1 cellular context compared by ENCODE assay signal in the genomic region with DNA sequence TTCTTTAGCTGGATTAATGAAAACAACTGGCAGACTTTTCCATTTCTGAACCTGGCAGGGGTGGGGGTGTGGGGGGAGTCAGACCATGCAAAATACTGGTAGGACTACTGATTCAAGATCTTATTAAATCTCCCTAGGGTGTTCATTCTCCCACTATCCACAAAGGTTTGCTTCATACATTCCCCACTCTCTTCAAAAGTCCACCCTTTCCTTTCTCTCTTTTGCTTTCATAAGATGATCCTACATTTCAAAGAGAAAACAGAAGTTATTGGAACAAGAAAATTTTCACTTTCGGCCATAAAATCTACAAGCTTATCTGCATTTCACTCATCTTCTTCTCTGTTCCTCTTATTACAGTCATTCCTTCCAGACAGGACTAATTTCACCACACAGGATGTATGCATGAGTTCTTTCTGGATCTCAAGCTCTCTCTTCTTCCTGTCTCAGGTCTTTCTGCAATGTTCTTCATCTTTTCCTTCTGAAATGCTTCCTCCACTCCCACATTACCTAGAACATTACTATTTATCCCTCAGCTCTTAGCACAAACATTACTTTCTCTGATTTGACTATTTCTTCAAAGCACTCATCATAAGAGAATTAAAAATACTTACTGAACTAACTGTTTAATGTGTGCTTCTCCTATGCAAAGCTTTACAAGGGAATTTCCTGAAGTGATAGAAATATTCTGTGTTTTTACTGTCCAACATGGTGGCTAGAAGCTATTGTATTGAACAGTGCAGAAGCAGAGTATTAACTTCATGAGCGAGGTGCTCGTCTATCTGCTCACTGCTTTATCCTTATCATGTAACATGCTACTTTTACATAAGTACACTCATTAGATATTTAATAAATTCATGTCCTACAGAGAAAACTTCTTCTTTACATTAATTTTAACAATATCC.
TF ChIP-seq lines count a peak whose summit lies in the region.

No MANE protein-coding gene starts in this region.

TF ChIP-seq in GM23338, 12 proteins besides CTCF, POLR2A, EP300 and RAD21:
- TF ChIP-seq CREB1 (CRISPR knock-in tag; IDR thresholded peaks at IDR 0.05; ENCODE audit: low read depth) (no peak), ZNF331 (CRISPR knock-in tag; IDR thresholded peaks at IDR 0.05; ENCODE audit: low read depth) (no peak), STAT1 (IDR thresholded peaks at IDR 0.05; ENCODE audit: unreplicated experiment) (no peak), EZH2 (IDR thresholded peaks at IDR 0.05; ENCODE audit: low read depth, unreplicated experiment) (no peak), POLR2AphosphoS5 (IDR thresholded peaks at IDR 0.05; ENCODE audit: low read depth) (no peak), EZH2phosphoT487 (IDR thresholded peaks at IDR 0.05; ENCODE audit: unreplicated experiment) (no peak), NANOG (IDR thresholded peaks at IDR 0.05; ENCODE audit: borderline replicate concordance) (no peak), ZNF114 (CRISPR knock-in tag; IDR thresholded peaks at IDR 0.05) (no peak)
- TF ChIP-seq, protein P1, sequence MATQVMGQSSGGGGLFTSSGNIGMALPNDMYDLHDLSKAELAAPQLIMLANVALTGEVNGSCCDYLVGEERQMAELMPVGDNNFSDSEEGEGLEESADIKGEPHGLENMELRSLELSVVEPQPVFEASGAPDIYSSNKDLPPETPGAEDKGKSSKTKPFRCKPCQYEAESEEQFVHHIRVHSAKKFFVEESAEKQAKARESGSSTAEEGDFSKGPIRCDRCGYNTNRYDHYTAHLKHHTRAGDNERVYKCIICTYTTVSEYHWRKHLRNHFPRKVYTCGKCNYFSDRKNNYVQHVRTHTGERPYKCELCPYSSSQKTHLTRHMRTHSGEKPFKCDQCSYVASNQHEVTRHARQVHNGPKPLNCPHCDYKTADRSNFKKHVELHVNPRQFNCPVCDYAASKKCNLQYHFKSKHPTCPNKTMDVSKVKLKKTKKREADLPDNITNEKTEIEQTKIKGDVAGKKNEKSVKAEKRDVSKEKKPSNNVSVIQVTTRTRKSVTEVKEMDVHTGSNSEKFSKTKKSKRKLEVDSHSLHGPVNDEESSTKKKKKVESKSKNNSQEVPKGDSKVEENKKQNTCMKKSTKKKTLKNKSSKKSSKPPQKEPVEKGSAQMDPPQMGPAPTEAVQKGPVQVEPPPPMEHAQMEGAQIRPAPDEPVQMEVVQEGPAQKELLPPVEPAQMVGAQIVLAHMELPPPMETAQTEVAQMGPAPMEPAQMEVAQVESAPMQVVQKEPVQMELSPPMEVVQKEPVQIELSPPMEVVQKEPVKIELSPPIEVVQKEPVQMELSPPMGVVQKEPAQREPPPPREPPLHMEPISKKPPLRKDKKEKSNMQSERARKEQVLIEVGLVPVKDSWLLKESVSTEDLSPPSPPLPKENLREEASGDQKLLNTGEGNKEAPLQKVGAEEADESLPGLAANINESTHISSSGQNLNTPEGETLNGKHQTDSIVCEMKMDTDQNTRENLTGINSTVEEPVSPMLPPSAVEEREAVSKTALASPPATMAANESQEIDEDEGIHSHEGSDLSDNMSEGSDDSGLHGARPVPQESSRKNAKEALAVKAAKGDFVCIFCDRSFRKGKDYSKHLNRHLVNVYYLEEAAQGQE (IDR thresholded peaks at IDR 0.05; ENCODE audit: unreplicated experiment), result no peak
- TF ChIP-seq, protein P2, sequence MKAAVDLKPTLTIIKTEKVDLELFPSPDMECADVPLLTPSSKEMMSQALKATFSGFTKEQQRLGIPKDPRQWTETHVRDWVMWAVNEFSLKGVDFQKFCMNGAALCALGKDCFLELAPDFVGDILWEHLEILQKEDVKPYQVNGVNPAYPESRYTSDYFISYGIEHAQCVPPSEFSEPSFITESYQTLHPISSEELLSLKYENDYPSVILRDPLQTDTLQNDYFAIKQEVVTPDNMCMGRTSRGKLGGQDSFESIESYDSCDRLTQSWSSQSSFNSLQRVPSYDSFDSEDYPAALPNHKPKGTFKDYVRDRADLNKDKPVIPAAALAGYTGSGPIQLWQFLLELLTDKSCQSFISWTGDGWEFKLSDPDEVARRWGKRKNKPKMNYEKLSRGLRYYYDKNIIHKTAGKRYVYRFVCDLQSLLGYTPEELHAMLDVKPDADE (IDR thresholded peaks at IDR 0.05), result no peak
- TF ChIP-seq, protein P3, sequence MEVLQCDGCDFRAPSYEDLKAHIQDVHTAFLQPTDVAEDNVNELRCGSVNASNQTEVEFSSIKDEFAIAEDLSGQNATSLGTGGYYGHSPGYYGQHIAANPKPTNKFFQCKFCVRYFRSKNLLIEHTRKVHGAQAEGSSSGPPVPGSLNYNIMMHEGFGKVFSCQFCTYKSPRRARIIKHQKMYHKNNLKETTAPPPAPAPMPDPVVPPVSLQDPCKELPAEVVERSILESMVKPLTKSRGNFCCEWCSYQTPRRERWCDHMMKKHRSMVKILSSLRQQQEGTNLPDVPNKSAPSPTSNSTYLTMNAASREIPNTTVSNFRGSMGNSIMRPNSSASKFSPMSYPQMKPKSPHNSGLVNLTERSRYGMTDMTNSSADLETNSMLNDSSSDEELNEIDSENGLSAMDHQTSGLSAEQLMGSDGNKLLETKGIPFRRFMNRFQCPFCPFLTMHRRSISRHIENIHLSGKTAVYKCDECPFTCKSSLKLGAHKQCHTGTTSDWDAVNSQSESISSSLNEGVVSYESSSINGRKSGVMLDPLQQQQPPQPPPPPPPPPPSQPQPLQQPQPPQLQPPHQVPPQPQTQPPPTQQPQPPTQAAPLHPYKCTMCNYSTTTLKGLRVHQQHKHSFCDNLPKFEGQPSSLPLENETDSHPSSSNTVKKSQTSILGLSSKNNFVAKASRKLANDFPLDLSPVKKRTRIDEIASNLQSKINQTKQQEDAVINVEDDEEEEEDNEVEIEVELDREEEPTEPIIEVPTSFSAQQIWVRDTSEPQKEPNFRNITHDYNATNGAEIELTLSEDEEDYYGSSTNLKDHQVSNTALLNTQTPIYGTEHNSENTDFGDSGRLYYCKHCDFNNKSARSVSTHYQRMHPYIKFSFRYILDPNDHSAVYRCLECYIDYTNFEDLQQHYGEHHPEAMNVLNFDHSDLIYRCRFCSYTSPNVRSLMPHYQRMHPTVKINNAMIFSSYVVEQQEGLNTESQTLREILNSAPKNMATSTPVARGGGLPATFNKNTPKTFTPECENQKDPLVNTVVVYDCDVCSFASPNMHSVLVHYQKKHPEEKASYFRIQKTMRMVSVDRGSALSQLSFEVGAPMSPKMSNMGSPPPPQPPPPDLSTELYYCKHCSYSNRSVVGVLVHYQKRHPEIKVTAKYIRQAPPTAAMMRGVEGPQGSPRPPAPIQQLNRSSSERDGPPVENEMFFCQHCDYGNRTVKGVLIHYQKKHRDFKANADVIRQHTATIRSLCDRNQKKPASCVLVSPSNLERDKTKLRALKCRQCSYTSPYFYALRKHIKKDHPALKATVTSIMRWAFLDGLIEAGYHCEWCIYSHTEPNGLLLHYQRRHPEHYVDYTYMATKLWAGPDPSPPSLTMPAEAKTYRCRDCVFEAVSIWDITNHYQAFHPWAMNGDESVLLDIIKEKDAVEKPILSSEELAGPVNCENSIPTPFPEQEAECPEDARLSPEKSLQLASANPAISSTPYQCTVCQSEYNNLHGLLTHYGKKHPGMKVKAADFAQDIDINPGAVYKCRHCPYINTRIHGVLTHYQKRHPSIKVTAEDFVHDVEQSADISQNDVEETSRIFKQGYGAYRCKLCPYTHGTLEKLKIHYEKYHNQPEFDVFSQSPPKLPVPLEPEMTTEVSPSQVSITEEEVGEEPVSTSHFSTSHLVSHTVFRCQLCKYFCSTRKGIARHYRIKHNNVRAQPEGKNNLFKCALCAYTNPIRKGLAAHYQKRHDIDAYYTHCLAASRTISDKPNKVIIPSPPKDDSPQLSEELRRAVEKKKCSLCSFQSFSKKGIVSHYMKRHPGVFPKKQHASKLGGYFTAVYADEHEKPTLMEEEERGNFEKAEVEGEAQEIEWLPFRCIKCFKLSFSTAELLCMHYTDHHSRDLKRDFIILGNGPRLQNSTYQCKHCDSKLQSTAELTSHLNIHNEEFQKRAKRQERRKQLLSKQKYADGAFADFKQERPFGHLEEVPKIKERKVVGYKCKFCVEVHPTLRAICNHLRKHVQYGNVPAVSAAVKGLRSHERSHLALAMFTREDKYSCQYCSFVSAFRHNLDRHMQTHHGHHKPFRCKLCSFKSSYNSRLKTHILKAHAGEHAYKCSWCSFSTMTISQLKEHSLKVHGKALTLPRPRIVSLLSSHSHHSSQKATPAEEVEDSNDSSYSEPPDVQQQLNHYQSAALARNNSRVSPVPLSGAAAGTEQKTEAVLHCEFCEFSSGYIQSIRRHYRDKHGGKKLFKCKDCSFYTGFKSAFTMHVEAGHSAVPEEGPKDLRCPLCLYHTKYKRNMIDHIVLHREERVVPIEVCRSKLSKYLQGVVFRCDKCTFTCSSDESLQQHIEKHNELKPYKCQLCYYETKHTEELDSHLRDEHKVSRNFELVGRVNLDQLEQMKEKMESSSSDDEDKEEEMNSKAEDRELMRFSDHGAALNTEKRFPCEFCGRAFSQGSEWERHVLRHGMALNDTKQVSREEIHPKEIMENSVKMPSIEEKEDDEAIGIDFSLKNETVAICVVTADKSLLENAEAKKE (CRISPR knock-in tag; IDR thresholded peaks at IDR 0.05), result no peak
